3 cellular contexts compared by ENCODE assay signal in the genomic region with DNA sequence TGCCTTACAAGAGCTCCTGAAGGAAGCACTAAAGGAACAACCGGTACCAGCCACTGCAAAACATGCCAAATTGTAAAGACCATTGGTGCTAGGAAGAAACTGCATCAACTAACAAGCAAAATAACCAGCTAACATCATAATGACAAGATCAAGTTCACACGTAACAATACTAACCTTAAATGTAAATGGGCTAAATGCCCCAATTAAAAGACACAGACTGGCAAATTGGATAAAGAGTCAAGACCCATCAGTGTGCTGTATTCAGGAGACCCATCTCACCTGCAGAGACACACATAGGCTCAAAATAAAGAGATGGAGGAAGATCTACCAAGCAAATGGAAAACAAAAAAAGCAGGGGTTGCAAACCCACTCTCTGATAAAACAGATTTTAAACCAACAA. TPM values are rescaled to one million over a fixed set of nuclear protein-coding genes. Genes with fewer than 3 reads are reported as not detected.
DNase-seq lines count a peak whose midpoint lies in the region; ATAC-seq, FAIRE-seq and TF ChIP-seq lines count a peak whose summit lies in the region.
"Not testable (repeated sequence)": the region's sequence is repeated elsewhere in the genome, so short reads cannot be mapped to it uniquely, and the experiment has no call there.

No MANE protein-coding gene starts in this region.

- H3K4me2 ChIP-seq in K562 (ENCODE audit: insufficient read depth, low read length): not testable (repeated sequence)

- not testable (repeated sequence) for H2AFZ ChIP-seq in K562 (ENCODE audit: low read depth, low read length)

- not testable (repeated sequence) for H3K9me3 ChIP-seq in HEK293 (ENCODE audit: control insufficient read depth, insufficient read depth, low read depth, low read length); K562 (replicated peaks; ENCODE audit: control insufficient read depth, insufficient read depth, low read depth, low read length)

- H3K36me3 ChIP-seq in HEK293 (ENCODE audit: control insufficient read depth in 2 of 2, insufficient read depth in 1 of 2, low read length in 2 of 2); K562 (ENCODE audit: control insufficient read depth, insufficient read depth, low read length): not testable (repeated sequence)

- FAIRE-seq in K562 (lab: Jason Lieb, UNC): not testable (repeated sequence)

- in situ Hi-C loops in K562 (cut with MboI): not testable (repeated sequence)

- H3K27ac ChIP-seq in HEK293 (ENCODE audit: extremely low read depth, low read depth, low read length); K562 (ENCODE audit: extremely low read depth, low read depth, low read length): not testable (repeated sequence)

- not testable (repeated sequence) for H4K20me1 ChIP-seq in K562 (replicated peaks; ENCODE audit: control insufficient read depth, insufficient read depth, low read length)

- not testable (repeated sequence) for H3K9ac ChIP-seq in K562 (ENCODE audit: insufficient read depth in 1 of 2, low read depth in 2 of 2, low read length in 2 of 2)

- DNase-seq in K562 (ENCODE audit: extremely low read depth in 1 of 4, low spot score in 3 of 4): not testable (repeated sequence)
- DNase-seq in osteocyte (ENCODE audit: extremely low spot score, unreplicated experiment): peak; percentile 1

- TF ChIP-seq POLR2A in K562 (conservative IDR thresholded peaks at IDR 0.05): not testable (repeated sequence)

- H3K27ac Mint-ChIP-seq in osteocyte (ENCODE audit: unreplicated experiment): not testable (repeated sequence)

- not testable (repeated sequence) for H3K27me3 Mint-ChIP-seq in osteocyte (ENCODE audit: unreplicated experiment)

- peaks cover 27% of the 10 kb centered on the region for H3K9me3 Mint-ChIP-seq in osteocyte (ENCODE audit: unreplicated experiment)

- not testable (repeated sequence) for TF ChIP-seq RAD21 in K562 (CRISPR knock-in tag; conservative IDR thresholded peaks at IDR 0.05 in 1 of 2, IDR thresholded peaks at IDR 0.05 in 1 of 2)

- TF ChIP-seq EP300 in K562 (IDR thresholded peaks at IDR 0.05; ENCODE audit: low read length): not testable (repeated sequence)

- not testable (repeated sequence) for BruUV-seq in K562 (replicated peaks; lab: Mats Ljungman, UMichigan)

- ATAC-seq in K562: not testable (repeated sequence)

- not testable (repeated sequence) for H3K79me2 ChIP-seq in K562 (ENCODE audit: control insufficient read depth, insufficient read depth, low read length)

- peaks cover 48% of the 10 kb centered on the region for H3K36me3 Mint-ChIP-seq in osteocyte (ENCODE audit: unreplicated experiment)

- H3K4me3 ChIP-seq in HEK293 (ENCODE audit: low read depth, low read length); K562: not testable (repeated sequence)

- peaks cover 36% of the 10 kb centered on the region for H3K4me1 Mint-ChIP-seq in osteocyte (ENCODE audit: unreplicated experiment)

- POLR2A ChIA-PET in HEK293 (lab: Yijun Ruan, JAX): not testable (repeated sequence)
- POLR2A ChIA-PET in K562 (lab: Yijun Ruan, JAX): interaction anchor here (1.2 kb wide), 1 partner anchor 14 kb away, joined by 3 read pairs; no protein-coding TSS in a partner anchor

- not testable (repeated sequence) for H3K27me3 ChIP-seq in K562 (ENCODE audit: control insufficient read depth in 2 of 2, insufficient read depth in 2 of 2, low read length in 2 of 2)

- not testable (repeated sequence) for TF ChIP-seq CTCF in HEK293 (tag by site-specific recombination; IDR thresholded peaks at IDR 0.05); K562 (IDR thresholded peaks at IDR 0.05 in 2 of 3, conservative IDR thresholded peaks at IDR 0.05 in 1 of 3; ENCODE audit: insufficient read depth in 2 of 3, low read depth in 1 of 3, low read length in 3 of 3); osteocyte (IDR thresholded peaks at IDR 0.05)

- not testable (repeated sequence) for H3K4me3 Mint-ChIP-seq in osteocyte (ENCODE audit: unreplicated experiment)

- intact Hi-C loops in K562 (cut with micrococcal nuclease): not testable (repeated sequence)

- CTCF ChIA-PET in HEK293 (lab: Yijun Ruan, JAX); K562 (lab: Yijun Ruan, JAX; ENCODE audit: low intra/inter-chr PET ratio): not testable (repeated sequence)

- not testable (repeated sequence) for H3K4me1 ChIP-seq in HEK293 (ENCODE audit: control insufficient read depth, insufficient read depth, low read length); K562 (replicated peaks in 1 of 2; ENCODE audit: control insufficient read depth in 2 of 2, insufficient read depth in 2 of 2, low read length in 2 of 2)

- not testable (repeated sequence) for H3K9me1 ChIP-seq in K562 (ENCODE audit: control insufficient read depth, insufficient read depth, low read length)

- WGBS in K562 (ENCODE audit: insufficient coverage, low coverage, missing lambda C conversion rate): 75% methylated on average over 2 of the region's 2 CpGs

TF ChIP-seq in HEK293, 187 proteins besides CTCF, POLR2A, EP300 and RAD21:
- peak; percentile 57 for TF ChIP-seq ZNF529 (tag by site-specific recombination; IDR thresholded peaks at IDR 0.05; ENCODE audit: insufficient replicate concordance)

TF ChIP-seq in K562, 482 proteins besides CTCF, POLR2A, EP300 and RAD21:
- TF ChIP-seq ZNF507 (tag; conservative IDR thresholded peaks at IDR 0.05): peak; percentile 86

RNA-seq across cellular contexts. Expression of gene ANXA2R, which starts 15.0 kb away (rescaled TPM):
- 22.1 and 27.2 TPM in 2 replicates for total RNA-seq in K562 (2011; cell fraction: chromatin; rRNA removed; ENCODE audit: low replicate concordance)
- 17.0 and 20.7 TPM in 2 replicates for total RNA-seq in K562 (2011; cell fraction: nucleolus; rRNA removed)
- 21.3 and 21.4 TPM in 2 replicates for total RNA-seq in K562 (2011; cell fraction: nucleoplasm; rRNA removed)
- total RNA-seq in K562 (2014; rRNA removed) (3.4 and 3.5 TPM in 2 replicates), K562 (2014; rRNA removed; fragmentation: Illumina TruSeq; extraction: Trizol) (2.8 and 3.4 TPM in 2 replicates), K562 (2015; rRNA removed; fragmentation: Illumina TruSeq; extraction: Trizol) (3.4 and 3.5 TPM in 2 replicates), K562 (2021) (3.9 and 4.3 TPM in 2 replicates), osteocyte (5.2 and 5.3 TPM in 2 replicates)
- polyA plus RNA-seq in K562 (2011; rRNA removed) (2.3 and 2.7 TPM in 2 replicates), K562 (2014; fragmentation: Illumina TruSeq; extraction: Trizol) (2.3 and 3.4 TPM in 2 replicates), K562 (2014; fragmentation: Nextera tagmentation; extraction: Ambion mirVana) (1 to 10 TPM; 2.1 to 3.5 TPM), K562 (2014; rRNA removed) (4.8 and 7.5 TPM in 2 replicates)
- 2.6 and 3.1 TPM in 2 replicates for polyA plus RNA-seq in K562 (2011; cell fraction: cytosol; rRNA removed)
- polyA plus RNA-seq in K562 (2011; cell fraction: nucleus; rRNA removed): 6.1 and 8.3 TPM in 2 replicates
- 3.4 and 6.0 TPM in 2 replicates for polyA plus RNA-seq in K562 (2012)
- 5.8 and 6.1 TPM in 2 replicates for polyA minus RNA-seq in K562 (2011; rRNA and poly(A)+ RNA removed)
- polyA minus RNA-seq in K562 (2011; cell fraction: cytosol; rRNA and poly(A)+ RNA removed): 0.48 and 1.8 TPM in 2 replicates
- 15.4 and 18.3 TPM in 2 replicates for polyA minus RNA-seq in K562 (2011; cell fraction: nucleus; rRNA and poly(A)+ RNA removed)
